20 cellular contexts compared by ENCODE assay signal in genomic region chr3:159482241-159483031, GRCh38.
DNase-seq lines count a peak whose midpoint lies in the region; ATAC-seq, FAIRE-seq and TF ChIP-seq lines count a peak whose summit lies in the region.
"Had no signal": no experiment of that assay in that cellular context is flagged by ENCODE, and none has a peak within 500 bp of the region (broad histone marks: within the 10 kb centered on the region; RNA-seq: fewer than 3 reads in every experiment).

No MANE protein-coding gene starts in this region.

- H3K27ac Mint-ChIP-seq in CD8-positive, alpha-beta T cell: no peak overlapping the region
- H3K27ac Mint-ChIP-seq: CD4-positive, alpha-beta T cell had no signal

- no peaks in the 10 kb centered on the region for H3K36me3 ChIP-seq in GM23248 (ENCODE audit: low read depth)
- H3K36me3 ChIP-seq in bronchial epithelial cell (ENCODE audit: control insufficient read depth, insufficient read depth, low read length): no peaks in the 10 kb centered on the region
- H3K36me3 ChIP-seq in iPS-20b (ENCODE audit: insufficient read depth, low read depth, low read length): no peaks in the 10 kb centered on the region
- H3K36me3 ChIP-seq in CD8-positive, alpha-beta T cell (ENCODE audit: insufficient read depth, low read length): no peaks in the 10 kb centered on the region
- H3K36me3 ChIP-seq in SJCRH30: no peaks in the 10 kb centered on the region

- no peaks in the 10 kb centered on the region for H3K27me3 Mint-ChIP-seq in CD8-positive, alpha-beta T cell (ENCODE audit: low read depth)
- H3K27me3 Mint-ChIP-seq: CD4-positive, alpha-beta T cell had no signal

- ATAC-seq in CD8-positive, alpha-beta T cell: no peak
- ATAC-seq: A549, Panc1, Right ventricle myocardium inferior had no signal

- no peaks in the 10 kb centered on the region for H3F3A ChIP-seq in GM23248 (ENCODE audit: insufficient read depth)

- H3K4me3 ChIP-seq in GM23248 (no peak overlapping the region), bronchial epithelial cell (ENCODE audit: low read depth, low read length) (no peak overlapping the region), iPS-20b (ENCODE audit: low read length) (0 out of 2 replicates have a peak overlapping the region, but pooled peaks have one; percentile 9), SJCRH30 (no peak overlapping the region)
- H3K4me3 ChIP-seq in CD8-positive, alpha-beta T cell (ENCODE audit: low read depth, low read length): no peak overlapping the region
- H3K4me3 ChIP-seq: A549 had no signal

- intact Hi-C loops in CD8-positive, alpha-beta T cell (cut with DNase I, micrococcal nuclease): no loop called here

- CTCF ChIA-PET in CD8-positive, alpha-beta T cell (lab: Charles Lee): no interaction called here

- in situ Hi-C loops in GM23248 (cut with MboI): no loop called here

- no peak overlapping the region for H3K4me2 ChIP-seq in GM23248 (ENCODE audit: unreplicated experiment)
- H3K4me2 ChIP-seq: A549 had no signal

- no peak overlapping the region for H2AFZ ChIP-seq in GM23248

- no peak overlapping the region for H3K4me3 Mint-ChIP-seq in CD8-positive, alpha-beta T cell
- H3K4me3 Mint-ChIP-seq: CD4-positive, alpha-beta T cell had no signal

- H3K9me2 ChIP-seq in GM23248 (ENCODE audit: insufficient read depth): no peaks in the 10 kb centered on the region

- no peak overlapping the region for H3K9ac ChIP-seq in GM23248
- H3K9ac ChIP-seq in iPS-20b (ENCODE audit: low read depth, low read length): no peak overlapping the region

- no peaks in the 10 kb centered on the region for H3K79me2 ChIP-seq in GM23248 (ENCODE audit: insufficient read depth)

- H3K4me1 ChIP-seq in GM23248 (ENCODE audit: insufficient read depth): no peaks in the 10 kb centered on the region
- H3K4me1 ChIP-seq in iPS-20b (ENCODE audit: insufficient read depth, low read length): peaks cover 13% of the 10 kb centered on the region
- H3K4me1 ChIP-seq in CD8-positive, alpha-beta T cell (ENCODE audit: insufficient read depth, low read length): no peaks in the 10 kb centered on the region
- H3K4me1 ChIP-seq in SJCRH30: no peaks in the 10 kb centered on the region
- H3K4me1 ChIP-seq: A549 had no signal

- 9 to 11% methylated on average over 3 of the region's 3 CpGs for WGBS in GM23248 (ENCODE audit: low coverage in 1 of 2, low lambda C conversion rate in 2 of 2, missing lambda C conversion rate in 2 of 2), 2 experiments

- H3K9me3 Mint-ChIP-seq in CD8-positive, alpha-beta T cell: peaks cover 5% of the 10 kb centered on the region

- no peaks in the 10 kb centered on the region for H3K4me1 Mint-ChIP-seq in CD8-positive, alpha-beta T cell (ENCODE audit: low read depth)

- DNase-seq in GM23248: peak; percentile 4
- peak; percentile 37 for DNase-seq in M059J (ENCODE audit: low read depth)
- peak; percentile 54 for DNase-seq in bronchial epithelial cell (ENCODE audit: low read depth)
- no peak for DNase-seq in CD8-positive, alpha-beta T cell
- no peak for DNase-seq in NCI-H446 treated with DMSO at 0.1 percent for 48 hours (lab: John Stamatoyannopoulos, UW)
- DNase-seq in SJCRH30: no peak
- DNase-seq in NAMALWA (ENCODE audit: low spot score): no peak
- DNase-seq: CD4-positive, alpha-beta T cell; DMS53; EL; KG1; NCI-H1436; NCI-H1930; NCI-H2171 treated with DMSO at 0.1 percent for 48 hours; NCI-H510A had no signal

- POLR2A ChIA-PET in CD8-positive, alpha-beta T cell (lab: Charles Lee): no interaction called here

- no peaks in the 10 kb centered on the region for H3K9me3 ChIP-seq in GM23248 (ENCODE audit: low read depth)
- peaks cover 8% of the 10 kb centered on the region; the same call in 1 of the 2 replicates for H3K9me3 ChIP-seq in iPS-20b (ENCODE audit: insufficient read depth, low read depth, low read length)
- H3K9me3 ChIP-seq in CD8-positive, alpha-beta T cell (ENCODE audit: low read length): no peaks in the 10 kb centered on the region
- no peaks in the 10 kb centered on the region for H3K9me3 ChIP-seq in SJCRH30 (replicated peaks)

- no peaks in the 10 kb centered on the region for H4K20me1 ChIP-seq in GM23248 (ENCODE audit: insufficient read depth)

- FAIRE-seq in bronchial epithelial cell (lab: Jason Lieb, UNC): no peak
- FAIRE-seq: A549, GM12892 had no signal

- H3K27ac ChIP-seq in GM23248: no peak overlapping the region
- H3K27ac ChIP-seq in iPS-20b (ENCODE audit: low read length): no peak overlapping the region
- no peak overlapping the region for H3K27ac ChIP-seq in CD8-positive, alpha-beta T cell (ENCODE audit: low read depth, low read length)
- H3K27ac ChIP-seq in SJCRH30: no peak overlapping the region
- H3K27ac ChIP-seq: A549 had no signal

- no peak for TF ChIP-seq CTCF in bronchial epithelial cell (IDR thresholded peaks at IDR 0.05; ENCODE audit: insufficient read depth, low read length, severe bottlenecking)
- no peak for TF ChIP-seq CTCF in CD8-positive, alpha-beta T cell (IDR thresholded peaks at IDR 0.05)

- no peaks in the 10 kb centered on the region for H3K36me3 Mint-ChIP-seq in CD8-positive, alpha-beta T cell

- H3K27me3 ChIP-seq in GM23248 (replicated peaks; ENCODE audit: insufficient read depth) (peaks cover 5% of the 10 kb centered on the region; the same call in 1 of the 2 replicates), bronchial epithelial cell (ENCODE audit: control insufficient read depth, insufficient read depth, low read length) (no peaks in the 10 kb centered on the region), iPS-20b (ENCODE audit: insufficient read depth, low read length) (no peaks in the 10 kb centered on the region), SJCRH30 (no peaks in the 10 kb centered on the region)
- H3K27me3 ChIP-seq in CD8-positive, alpha-beta T cell (ENCODE audit: insufficient read depth, low read length): no peaks in the 10 kb centered on the region

Comparison
In these comparisons a context has a peak if more than half of its experiments do, and no peak if none do; other contexts are left out.
1. DNase-seq: peak in GM23248 (single experiment), M059J (single experiment) and bronchial epithelial cell (single experiment); none in CD8-positive, alpha-beta T cell (0 of 7), NCI-H446 treated with DMSO at 0.1 percent for 48 hours (single experiment), SJCRH30 (0 of 2) and NAMALWA (single experiment).